ENCODE assay signal across 8 cellular contexts in the genomic region with DNA sequence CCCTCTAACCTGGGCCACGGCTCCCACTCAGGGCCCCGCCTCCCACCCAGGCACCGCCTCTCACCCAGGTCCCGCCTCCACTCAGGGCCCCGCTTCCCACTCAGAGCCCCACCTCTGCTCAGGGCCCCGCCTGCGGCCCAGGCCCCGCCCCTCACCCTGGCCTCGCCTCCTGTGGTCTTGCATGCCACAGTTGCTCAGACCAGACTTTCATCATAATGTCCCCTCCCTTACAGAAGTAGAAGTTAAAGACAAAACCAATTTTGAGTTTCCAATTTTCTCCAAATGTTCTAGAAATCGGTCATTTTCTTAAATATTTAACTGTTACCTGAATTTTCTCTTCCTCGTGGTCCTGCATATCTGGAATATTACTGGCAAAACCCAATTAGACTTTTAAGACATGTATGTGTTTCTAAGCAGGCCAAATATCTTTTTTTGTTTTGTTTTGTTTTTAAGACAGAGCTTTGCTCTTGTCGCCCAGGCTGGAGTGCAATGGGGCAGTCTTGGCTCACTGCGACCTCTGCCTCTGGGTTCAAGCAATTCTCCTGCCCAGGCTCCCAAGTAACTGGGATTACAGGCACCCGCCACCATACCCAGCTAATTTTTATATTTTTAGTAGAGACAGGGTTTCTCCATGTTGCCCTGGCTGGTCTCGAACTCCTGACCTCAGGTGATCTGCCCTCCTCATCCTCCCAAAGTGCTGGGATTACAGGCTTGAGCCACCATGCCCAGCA.
DNase-seq lines count a peak whose midpoint lies in the region; ATAC-seq and TF ChIP-seq lines count a peak whose summit lies in the region.
"Not testable (repeated sequence)": the region's sequence is repeated elsewhere in the genome, so short reads cannot be mapped to it uniquely, and the experiment has no call there.

No MANE protein-coding gene starts in this region.

- not testable (repeated sequence) for H3K27ac ChIP-seq in neural progenitor cell

- not testable (repeated sequence) for H4K20me1 ChIP-seq in neural progenitor cell (ENCODE audit: low read depth)

- H3K27ac Mint-ChIP-seq in activated naive CD4-positive, alpha-beta T cell treated with anti-CD3 and anti-CD28 coated beads, Interleukin-2, amount 50 U/mL, for 24 hours; neural progenitor cell: not testable (repeated sequence)

- not testable (repeated sequence) for H3K79me2 ChIP-seq in neural progenitor cell (ENCODE audit: low read depth)

- ATAC-seq in GM21786 (IDR thresholded peaks at IDR 0.05; ENCODE audit: unreplicated experiment) = peak; percentile 55

- H3K4me3 ChIP-seq in foreskin fibroblast (ENCODE audit: low read depth in 1 of 2, low read length in 2 of 2); neural progenitor cell: not testable (repeated sequence)

- not testable (repeated sequence) for H3K9ac ChIP-seq in neural progenitor cell

- H3K36me3 Mint-ChIP-seq in activated naive CD4-positive, alpha-beta T cell treated with anti-CD3 and anti-CD28 coated beads, Interleukin-2, amount 50 U/mL, for 24 hours; neural progenitor cell: not testable (repeated sequence)

- peaks cover 28% of the 10 kb centered on the region for H3K27me3 ChIP-seq in neural progenitor cell

- TF ChIP-seq CTCF in foreskin fibroblast (IDR thresholded peaks at IDR 0.05; ENCODE audit: low read depth, low read length); neural progenitor cell (IDR thresholded peaks at IDR 0.05): not testable (repeated sequence)

- H3K9me3 ChIP-seq in neural progenitor cell (ENCODE audit: low read depth) = not testable (repeated sequence)

- not testable (repeated sequence) for H3K27me3 Mint-ChIP-seq in activated naive CD4-positive, alpha-beta T cell treated with anti-CD3 and anti-CD28 coated beads, Interleukin-2, amount 50 U/mL, for 24 hours
- peaks cover 19% of the 10 kb centered on the region for H3K27me3 Mint-ChIP-seq in neural progenitor cell (ENCODE audit: insufficient read depth, low read depth)

- peaks cover 34% of the 10 kb centered on the region for H3F3A ChIP-seq in neural progenitor cell (ENCODE audit: low read depth)

- in situ Hi-C loops in Caki2 (cut with HindIII; ENCODE audit: low pct_unique_long_range_greater_than_20kb, low sequenced_read_pairs) = not testable (repeated sequence)

- not testable (repeated sequence) for H3K36me3 ChIP-seq in neural progenitor cell

- H3K4me1 ChIP-seq in neural progenitor cell = peaks cover 17% of the 10 kb centered on the region

- DNase-seq in Caki2 (ENCODE audit: low read depth) = peak; percentile 84
- DNase-seq in LHCN-M2 (ENCODE audit: low read depth) = peak; percentile 74
- DNase-seq in T1000 (lab: John Stamatoyannopoulos, UW) = peak; percentile 83
- DNase-seq in foreskin fibroblast = peak; percentile 89 to 95
- peak; percentile 84 for DNase-seq in neural progenitor cell (ENCODE audit: low spot score)
- peak; percentile 80 to 86 for DNase-seq in stimulated activated CD8-positive, alpha-beta memory T cell treated with anti-CD3 and anti-CD28 coated beads, Interleukin-7, amount 100 ng/mL, for 4 hours (ENCODE audit: low read depth in 2 of 2)

- not testable (repeated sequence) for H3K9me3 Mint-ChIP-seq in activated naive CD4-positive, alpha-beta T cell treated with anti-CD3 and anti-CD28 coated beads, Interleukin-2, amount 50 U/mL, for 24 hours; neural progenitor cell

- not testable (repeated sequence) for H2AFZ ChIP-seq in neural progenitor cell (replicated peaks)

- H3K4me3 Mint-ChIP-seq in activated naive CD4-positive, alpha-beta T cell treated with anti-CD3 and anti-CD28 coated beads, Interleukin-2, amount 50 U/mL, for 24 hours = peak overlapping the region; percentile 71
- peak overlapping the region; percentile 72 for H3K4me3 Mint-ChIP-seq in neural progenitor cell

- H3K4me1 Mint-ChIP-seq in activated naive CD4-positive, alpha-beta T cell treated with anti-CD3 and anti-CD28 coated beads, Interleukin-2, amount 50 U/mL, for 24 hours = not testable (repeated sequence)
- H3K4me1 Mint-ChIP-seq in neural progenitor cell = peaks cover 13% of the 10 kb centered on the region

- H3K4me2 ChIP-seq in neural progenitor cell = not testable (repeated sequence)
